In the genomic region with DNA sequence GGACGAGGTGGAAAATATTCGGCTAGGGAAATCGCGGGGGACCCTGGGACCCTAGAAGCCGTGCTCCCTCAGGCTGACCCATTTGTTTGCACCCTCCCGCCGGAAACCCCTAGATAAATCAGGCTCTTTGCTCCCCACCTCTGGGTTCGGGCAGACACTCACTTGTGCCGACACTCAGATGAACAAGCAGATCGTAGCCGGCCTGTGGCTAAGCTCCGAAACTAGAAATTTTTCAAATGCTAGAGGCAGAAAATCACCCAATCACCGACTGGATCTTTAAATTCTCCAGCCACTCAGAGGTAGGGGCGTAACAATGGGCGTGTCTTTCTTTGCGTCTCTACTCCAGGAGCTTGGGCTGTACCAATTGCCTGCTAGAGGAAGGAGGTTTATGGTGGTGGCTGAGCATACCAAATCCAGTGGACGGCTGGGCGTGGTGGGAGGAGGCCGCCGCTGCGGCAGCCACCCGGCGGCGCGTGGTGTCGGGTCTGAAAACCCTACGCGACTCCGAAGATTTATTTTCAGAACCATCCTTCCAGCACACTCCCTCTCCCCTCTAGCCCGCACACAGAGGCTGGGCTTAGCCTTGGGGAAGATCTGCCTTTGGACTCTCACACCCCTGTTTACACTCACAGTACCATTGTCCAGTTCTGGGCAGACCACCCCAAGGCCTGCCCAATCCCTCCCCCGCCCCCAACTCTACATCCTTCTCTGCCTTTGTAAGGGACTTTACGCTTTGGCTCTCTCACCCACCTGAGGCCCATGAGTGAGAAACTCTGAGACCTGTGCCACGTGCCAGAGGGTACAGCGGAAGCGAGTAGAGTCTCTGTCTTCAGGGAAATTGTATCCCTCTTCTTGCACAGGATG, we compare ENCODE assay signal across 1 cellular context.
TF ChIP-seq lines count a peak whose summit lies in the region.

A gene with protein sequence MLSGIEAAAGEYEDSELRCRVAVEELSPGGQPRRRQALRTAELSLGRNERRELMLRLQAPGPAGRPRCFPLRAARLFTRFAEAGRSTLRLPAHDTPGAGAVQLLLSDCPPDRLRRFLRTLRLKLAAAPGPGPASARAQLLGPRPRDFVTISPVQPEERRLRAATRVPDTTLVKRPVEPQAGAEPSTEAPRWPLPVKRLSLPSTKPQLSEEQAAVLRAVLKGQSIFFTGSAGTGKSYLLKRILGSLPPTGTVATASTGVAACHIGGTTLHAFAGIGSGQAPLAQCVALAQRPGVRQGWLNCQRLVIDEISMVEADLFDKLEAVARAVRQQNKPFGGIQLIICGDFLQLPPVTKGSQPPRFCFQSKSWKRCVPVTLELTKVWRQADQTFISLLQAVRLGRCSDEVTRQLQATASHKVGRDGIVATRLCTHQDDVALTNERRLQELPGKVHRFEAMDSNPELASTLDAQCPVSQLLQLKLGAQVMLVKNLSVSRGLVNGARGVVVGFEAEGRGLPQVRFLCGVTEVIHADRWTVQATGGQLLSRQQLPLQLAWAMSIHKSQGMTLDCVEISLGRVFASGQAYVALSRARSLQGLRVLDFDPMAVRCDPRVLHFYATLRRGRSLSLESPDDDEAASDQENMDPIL (minus strand): TSS at position 217 of the 864 bp plus-strand sequence. CDS start 1,312 bp downstream, outside the sequence.

TF ChIP-seq in HepG2, 621 proteins besides CTCF, POLR2A, EP300 and RAD21 (continued from another document and continues in another):
- TF ChIP-seq ZGPAT (CRISPR knock-in tag; IDR thresholded peaks at IDR 0.05) = peak; percentile 72; the same call in 1 of the 2 replicates
- no peak for TF ChIP-seq AGO1 (IDR thresholded peaks at IDR 0.05; ENCODE audit: low read depth, low read length, poor library complexity, severe bottlenecking)
- TF ChIP-seq SRF (IDR thresholded peaks at IDR 0.05; ENCODE audit: low read depth, low read length) = no peak
- TF ChIP-seq MATR3 (CRISPR knock-in tag; IDR thresholded peaks at IDR 0.05) = no peak
- TF ChIP-seq TRIM24 (CRISPR knock-in tag; IDR thresholded peaks at IDR 0.05) = no peak
- TF ChIP-seq HDAC2 (CRISPR knock-in tag; IDR thresholded peaks at IDR 0.05) = peak; percentile 65
- peak; percentile 15; the same call in 1 of the 2 replicates for TF ChIP-seq TGIF2 (CRISPR knock-in tag; IDR thresholded peaks at IDR 0.05)
- TF ChIP-seq GTF2F1 (IDR thresholded peaks at IDR 0.05; ENCODE audit: low read length) = no peak
- TF ChIP-seq ZSCAN20 (CRISPR knock-in tag; IDR thresholded peaks at IDR 0.05; ENCODE audit: borderline replicate concordance) = no peak
- no peak for TF ChIP-seq USF2 (IDR thresholded peaks at IDR 0.05; ENCODE audit: low read depth, low read length)
- TF ChIP-seq USF2 (CRISPR knock-in tag; IDR thresholded peaks at IDR 0.05; ENCODE audit: borderline replicate concordance) = no peak
- TF ChIP-seq, protein P1, sequence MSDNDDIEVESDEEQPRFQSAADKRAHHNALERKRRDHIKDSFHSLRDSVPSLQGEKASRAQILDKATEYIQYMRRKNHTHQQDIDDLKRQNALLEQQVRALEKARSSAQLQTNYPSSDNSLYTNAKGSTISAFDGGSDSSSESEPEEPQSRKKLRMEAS (IDR thresholded peaks at IDR 0.05) = peak; percentile 92
- TF ChIP-seq ZNF549 (CRISPR knock-in tag; IDR thresholded peaks at IDR 0.05) = no peak
- peak; percentile 26; the same call in 1 of the 2 replicates for TF ChIP-seq GLI4 (CRISPR knock-in tag; IDR thresholded peaks at IDR 0.05; ENCODE audit: borderline replicate concordance)
- no peak for TF ChIP-seq ZFP1 (CRISPR knock-in tag; IDR thresholded peaks at IDR 0.05)
- TF ChIP-seq PCBP1 (IDR thresholded peaks at IDR 0.05; ENCODE audit: borderline replicate concordance, low read depth, low read length) = 0 out of 2 replicates have a peak, but pooled peaks have one; percentile 79
- TF ChIP-seq WIZ (CRISPR knock-in tag; IDR thresholded peaks at IDR 0.05) = 0 out of 2 replicates have a peak, but pooled peaks have one; percentile 35
- no peak for TF ChIP-seq ZBTB14 (CRISPR knock-in tag; IDR thresholded peaks at IDR 0.05)
- TF ChIP-seq SCMH1 (CRISPR knock-in tag; IDR thresholded peaks at IDR 0.05; ENCODE audit: borderline replicate concordance) = no peak
- TF ChIP-seq, protein P2, sequence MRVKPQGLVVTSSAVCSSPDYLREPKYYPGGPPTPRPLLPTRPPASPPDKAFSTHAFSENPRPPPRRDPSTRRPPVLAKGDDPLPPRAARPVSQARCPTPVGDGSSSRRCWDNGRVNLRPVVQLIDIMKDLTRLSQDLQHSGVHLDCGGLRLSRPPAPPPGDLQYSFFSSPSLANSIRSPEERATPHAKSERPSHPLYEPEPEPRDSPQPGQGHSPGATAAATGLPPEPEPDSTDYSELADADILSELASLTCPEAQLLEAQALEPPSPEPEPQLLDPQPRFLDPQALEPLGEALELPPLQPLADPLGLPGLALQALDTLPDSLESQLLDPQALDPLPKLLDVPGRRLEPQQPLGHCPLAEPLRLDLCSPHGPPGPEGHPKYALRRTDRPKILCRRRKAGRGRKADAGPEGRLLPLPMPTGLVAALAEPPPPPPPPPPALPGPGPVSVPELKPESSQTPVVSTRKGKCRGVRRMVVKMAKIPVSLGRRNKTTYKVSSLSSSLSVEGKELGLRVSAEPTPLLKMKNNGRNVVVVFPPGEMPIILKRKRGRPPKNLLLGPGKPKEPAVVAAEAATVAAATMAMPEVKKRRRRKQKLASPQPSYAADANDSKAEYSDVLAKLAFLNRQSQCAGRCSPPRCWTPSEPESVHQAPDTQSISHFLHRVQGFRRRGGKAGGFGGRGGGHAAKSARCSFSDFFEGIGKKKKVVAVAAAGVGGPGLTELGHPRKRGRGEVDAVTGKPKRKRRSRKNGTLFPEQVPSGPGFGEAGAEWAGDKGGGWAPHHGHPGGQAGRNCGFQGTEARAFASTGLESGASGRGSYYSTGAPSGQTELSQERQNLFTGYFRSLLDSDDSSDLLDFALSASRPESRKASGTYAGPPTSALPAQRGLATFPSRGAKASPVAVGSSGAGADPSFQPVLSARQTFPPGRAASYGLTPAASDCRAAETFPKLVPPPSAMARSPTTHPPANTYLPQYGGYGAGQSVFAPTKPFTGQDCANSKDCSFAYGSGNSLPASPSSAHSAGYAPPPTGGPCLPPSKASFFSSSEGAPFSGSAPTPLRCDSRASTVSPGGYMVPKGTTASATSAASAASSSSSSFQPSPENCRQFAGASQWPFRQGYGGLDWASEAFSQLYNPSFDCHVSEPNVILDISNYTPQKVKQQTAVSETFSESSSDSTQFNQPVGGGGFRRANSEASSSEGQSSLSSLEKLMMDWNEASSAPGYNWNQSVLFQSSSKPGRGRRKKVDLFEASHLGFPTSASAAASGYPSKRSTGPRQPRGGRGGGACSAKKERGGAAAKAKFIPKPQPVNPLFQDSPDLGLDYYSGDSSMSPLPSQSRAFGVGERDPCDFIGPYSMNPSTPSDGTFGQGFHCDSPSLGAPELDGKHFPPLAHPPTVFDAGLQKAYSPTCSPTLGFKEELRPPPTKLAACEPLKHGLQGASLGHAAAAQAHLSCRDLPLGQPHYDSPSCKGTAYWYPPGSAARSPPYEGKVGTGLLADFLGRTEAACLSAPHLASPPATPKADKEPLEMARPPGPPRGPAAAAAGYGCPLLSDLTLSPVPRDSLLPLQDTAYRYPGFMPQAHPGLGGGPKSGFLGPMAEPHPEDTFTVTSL (CRISPR knock-in tag; IDR thresholded peaks at IDR 0.05; ENCODE audit: borderline replicate concordance) = no peak
- peak; percentile 14 for TF ChIP-seq ZNF792 (CRISPR knock-in tag; IDR thresholded peaks at IDR 0.05)
- TF ChIP-seq, protein P3, sequence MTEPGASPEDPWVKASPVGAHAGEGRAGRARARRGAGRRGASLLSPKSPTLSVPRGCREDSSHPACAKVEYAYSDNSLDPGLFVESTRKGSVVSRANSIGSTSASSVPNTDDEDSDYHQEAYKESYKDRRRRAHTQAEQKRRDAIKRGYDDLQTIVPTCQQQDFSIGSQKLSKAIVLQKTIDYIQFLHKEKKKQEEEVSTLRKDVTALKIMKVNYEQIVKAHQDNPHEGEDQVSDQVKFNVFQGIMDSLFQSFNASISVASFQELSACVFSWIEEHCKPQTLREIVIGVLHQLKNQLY (CRISPR knock-in tag; IDR thresholded peaks at IDR 0.05) = peak; percentile 45
- 0 out of 2 replicates have a peak, but pooled peaks have one; percentile 5 for TF ChIP-seq SMAD1 (CRISPR knock-in tag; IDR thresholded peaks at IDR 0.05; ENCODE audit: borderline replicate concordance, low read depth)
- TF ChIP-seq HNRNPL (IDR thresholded peaks at IDR 0.05; ENCODE audit: low read depth, low read length) = 0 out of 2 replicates have a peak, but pooled peaks have one; percentile 18
- TF ChIP-seq MED13 (CRISPR knock-in tag; IDR thresholded peaks at IDR 0.05) = no peak
- TF ChIP-seq PAXIP1 (CRISPR knock-in tag; conservative IDR thresholded peaks at IDR 0.05) = peak; percentile 80
- no peak for TF ChIP-seq NFE2L2 (IDR thresholded peaks at IDR 0.05; ENCODE audit: low read length)
- peak; percentile 81 for TF ChIP-seq FOXC1 (CRISPR knock-in tag; IDR thresholded peaks at IDR 0.05; ENCODE audit: borderline replicate concordance)
- peak; percentile 35; the same call in 1 of the 2 replicates for TF ChIP-seq ETV5 (CRISPR knock-in tag; IDR thresholded peaks at IDR 0.05; ENCODE audit: borderline replicate concordance)
- no peak for TF ChIP-seq ZNF101 (CRISPR knock-in tag; IDR thresholded peaks at IDR 0.05; ENCODE audit: borderline replicate concordance, low read depth)
- TF ChIP-seq ARNTL (CRISPR knock-in tag; IDR thresholded peaks at IDR 0.05) = peak; percentile 19; the same call in 1 of the 2 replicates
- no peak for TF ChIP-seq ZNF224 (CRISPR knock-in tag; IDR thresholded peaks at IDR 0.05)
- TF ChIP-seq ZMYM4 (CRISPR knock-in tag; IDR thresholded peaks at IDR 0.05) = peak; percentile 90
- peak; percentile 27; the same call in 1 of the 2 replicates for TF ChIP-seq REPIN1 (CRISPR knock-in tag; IDR thresholded peaks at IDR 0.05; ENCODE audit: borderline replicate concordance, low read depth)
- TF ChIP-seq ZNF17 (CRISPR knock-in tag; IDR thresholded peaks at IDR 0.05) = no peak
- no peak for TF ChIP-seq MTA3 (CRISPR knock-in tag; IDR thresholded peaks at IDR 0.05)
- TF ChIP-seq MEIS2 (CRISPR knock-in tag; IDR thresholded peaks at IDR 0.05) = peak; percentile 37; the same call in 1 of the 2 replicates
- no peak for TF ChIP-seq XRCC5 (optimal IDR thresholded peaks at IDR 0.05; ENCODE audit: low read length)
- TF ChIP-seq ZNF773 (CRISPR knock-in tag; IDR thresholded peaks at IDR 0.05; ENCODE audit: borderline replicate concordance) = no peak
- TF ChIP-seq ZNF839 (CRISPR knock-in tag; IDR thresholded peaks at IDR 0.05; ENCODE audit: borderline replicate concordance) = no peak
- TF ChIP-seq SMYD3 (CRISPR knock-in tag; IDR thresholded peaks at IDR 0.05) = no peak; the same call in 1 of the 2 replicates
- no peak for TF ChIP-seq HHEX (CRISPR knock-in tag; IDR thresholded peaks at IDR 0.05)
- TF ChIP-seq TOPORS (CRISPR knock-in tag; IDR thresholded peaks at IDR 0.05) = no peak
- no peak; the same call in none of the 2 replicates for TF ChIP-seq GATAD1 (CRISPR knock-in tag; IDR thresholded peaks at IDR 0.05)
- no peak for TF ChIP-seq ZNF562 (CRISPR knock-in tag; IDR thresholded peaks at IDR 0.05; ENCODE audit: borderline replicate concordance)
